In genomic region chr17:65122836-65123756, GRCh38 we compare ENCODE assay signal across 8 cellular contexts. TPM values are rescaled to one million over a fixed set of nuclear protein-coding genes. Genes with fewer than 3 reads are reported as not detected.
DNase-seq lines count a peak whose midpoint lies in the region; ATAC-seq and TF ChIP-seq lines count a peak whose summit lies in the region.

No MANE protein-coding gene starts in this region.

- peaks cover 0 to 4% of the 10 kb centered on the region in 2 donors for H3K36me3 Mint-ChIP-seq in CD4-positive, alpha-beta memory T cell
- H3K36me3 Mint-ChIP-seq in endothelial cell (ENCODE audit: low read depth, unreplicated experiment), result no peaks in the 10 kb centered on the region
- no peaks in the 10 kb centered on the region for H3K36me3 Mint-ChIP-seq in mesothelial cell of epicardium

- H3K27ac Mint-ChIP-seq in CD4-positive, alpha-beta memory T cell, result peak overlapping the region; percentile 80 to 99 (median 99)
- H3K27ac Mint-ChIP-seq in endothelial cell (ENCODE audit: unreplicated experiment) (peak overlapping the region; percentile 78), mesothelial cell of epicardium (peak overlapping the region; percentile 97)

- CTCF ChIA-PET in CD4-positive, alpha-beta memory T cell (lab: Charles Lee; ENCODE audit: partially characterized antibody), result interaction anchor here (0.8 to 1.6 kb wide), 6 partner anchors 10 to 57 kb away, joined by 3 to 15 read pairs (median 6); partner anchors contain the start of gene RGS9

- intact Hi-C loops in CD4-positive, alpha-beta memory T cell (cut with micrococcal nuclease), result loop anchor here (1.0 kb wide), 1 partner anchor 14 kb away; the partner anchor contains the start of gene RGS9

- no peaks in the 10 kb centered on the region for H3K9me3 Mint-ChIP-seq in CD4-positive, alpha-beta memory T cell
- H3K9me3 Mint-ChIP-seq in endothelial cell (ENCODE audit: unreplicated experiment) (no peaks in the 10 kb centered on the region), mesothelial cell of epicardium (no peaks in the 10 kb centered on the region)

- peak overlapping the region; percentile 4 to 57 for H3K4me3 ChIP-seq in CD4-positive, alpha-beta memory T cell (ENCODE audit: low read length in 2 of 2)

- POLR2A ChIA-PET in CD4-positive, alpha-beta memory T cell (lab: Charles Lee; ENCODE audit: partially characterized antibody), result interaction anchor here (0.6 to 2.6 kb wide), 25 partner anchors 8 to 242 kb away, joined by 3 to 27 read pairs (median 3); partner anchors contain the start of genes GNA13, LRRC37A3 and RGS9

- no peaks in the 10 kb centered on the region for H3K36me3 ChIP-seq in CD4-positive, alpha-beta memory T cell (ENCODE audit: insufficient read depth, low read length)

- H3K27me3 ChIP-seq in CD4-positive, alpha-beta memory T cell (ENCODE audit: insufficient read depth, low read length), result no peaks in the 10 kb centered on the region

- TF ChIP-seq CTCF in endothelial cell (IDR thresholded peaks at IDR 0.05; ENCODE audit: unreplicated experiment) (no peak), mesothelial cell of epicardium (IDR thresholded peaks at IDR 0.05; ENCODE audit: unreplicated experiment) (no peak)

- peaks cover 11 to 27% (median 20%) of the 10 kb centered on the region in 4 donors for H3K4me1 Mint-ChIP-seq in CD4-positive, alpha-beta memory T cell
- H3K4me1 Mint-ChIP-seq in endothelial cell (ENCODE audit: unreplicated experiment) (peaks cover 16% of the 10 kb centered on the region), mesothelial cell of epicardium (peaks cover 7% of the 10 kb centered on the region)

- peak; percentile 87 for ATAC-seq in GM19467 (IDR thresholded peaks at IDR 0.05; ENCODE audit: unreplicated experiment)

- H3K4me1 ChIP-seq in CD4-positive, alpha-beta memory T cell (ENCODE audit: insufficient read depth, low read length), result peaks cover 20% of the 10 kb centered on the region

- H3K9me3 ChIP-seq in CD4-positive, alpha-beta memory T cell (ENCODE audit: control insufficient read depth in 1 of 2, low read length in 2 of 2), result no peaks in the 10 kb centered on the region

- peak overlapping the region; percentile 87 to 96 (median 92) for H3K4me3 Mint-ChIP-seq in CD4-positive, alpha-beta memory T cell
- H3K4me3 Mint-ChIP-seq in endothelial cell (ENCODE audit: unreplicated experiment) (peak overlapping the region; percentile 86), mesothelial cell of epicardium (peak overlapping the region; percentile 85)

- peaks cover 0 to 5% of the 10 kb centered on the region in 2 donors for H3K27me3 Mint-ChIP-seq in CD4-positive, alpha-beta memory T cell
- H3K27me3 Mint-ChIP-seq in endothelial cell (ENCODE audit: unreplicated experiment), result no peaks in the 10 kb centered on the region
- peaks cover 9% of the 10 kb centered on the region for H3K27me3 Mint-ChIP-seq in mesothelial cell of epicardium (ENCODE audit: low read depth)

- DNase-seq in CD4-positive, alpha-beta memory T cell, result peak; percentile 86 to 90 (median 88)
- DNase-seq in HT-29 (ENCODE audit: low spot score) (peak; percentile 84), NOMO-1 treated with dmso at 0.1 percent for 144 hours (lab: John Stamatoyannopoulos, UW; ENCODE audit: unreplicated experiment) (peak; percentile 82), endothelial cell (ENCODE audit: low spot score) (peak; percentile 82), mesothelial cell of epicardium (ENCODE audit: low spot score in 2 of 2, unreplicated experiment in 2 of 2) (peak; percentile 54 to 84)
- peak; percentile 60 for DNase-seq in activated CD8-positive, alpha-beta memory T cell treated with anti-CD3 and anti-CD28 coated beads, Interleukin-2, amount 50 U/mL, for 24 hours (ENCODE audit: extremely low read depth)
- peak; percentile 54 for DNase-seq in stimulated activated CD8-positive, alpha-beta memory T cell treated with anti-CD3 and anti-CD28 coated beads, Interleukin-15, amount 100 ng/mL, for 24 hours (ENCODE audit: low read depth)

- peak overlapping the region; percentile 53 for H3K27ac ChIP-seq in CD4-positive, alpha-beta memory T cell (ENCODE audit: low read depth, low read length)

RNA-seq across cellular contexts. Expression of gene RGS9, which starts 14.1 kb away (rescaled TPM):
- total RNA-seq in CD4-positive, alpha-beta memory T cell, result under 1 TPM; 0.67 to 0.84 TPM
- 1 to 10 TPM; 1.6 to 2.7 TPM for polyA plus RNA-seq in CD4-positive, alpha-beta memory T cell
- total RNA-seq in HT-29 (2014; rRNA removed; shearing (Covaris generic)), result 0.13 TPM in 1 of 2 replicates, not detected in the other
- total RNA-seq in endothelial cell (ENCODE audit: unreplicated experiment) (8.5 TPM), mesothelial cell of epicardium (8.9 to 10.7 TPM (median 9.9 TPM) in 3 replicates)

Comparison
In these comparisons a context has a peak if more than half of its experiments do, and no peak if none do; other contexts are left out.
1. Peak in every context shown above with its lines: DNase-seq, ATAC-seq, H3K4me3 ChIP-seq and H3K27ac ChIP-seq.